ENCODE assay signal across 11 cellular contexts in the genomic region with DNA sequence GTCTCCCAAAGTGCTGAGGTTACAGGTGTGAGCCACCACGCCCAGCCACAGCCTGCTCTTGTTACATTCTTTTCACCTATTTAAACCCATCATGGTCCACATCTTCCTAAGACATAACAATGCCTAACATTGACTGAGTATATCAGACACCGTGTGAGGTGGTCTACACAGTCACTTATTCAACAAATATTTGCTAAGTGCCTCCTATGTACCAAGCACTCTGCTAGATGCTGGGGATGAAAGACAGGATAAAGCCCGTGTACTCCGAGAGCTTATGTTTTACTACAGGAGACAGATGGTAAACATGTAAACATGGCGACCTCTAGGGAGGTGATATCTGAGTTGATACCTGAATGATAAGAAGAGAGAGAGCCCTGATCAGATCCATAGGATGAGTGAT. TPM values are rescaled to one million over a fixed set of nuclear protein-coding genes. Genes with fewer than 3 reads are reported as not detected.
DNase-seq lines count a peak whose midpoint lies in the region; ATAC-seq, FAIRE-seq and TF ChIP-seq lines count a peak whose summit lies in the region.
"Had no signal": no experiment of that assay in that cellular context is flagged by ENCODE, and none has a peak within 500 bp of the region (broad histone marks: within the 10 kb centered on the region; RNA-seq: fewer than 3 reads in every experiment).

No MANE protein-coding gene starts in this region.

- no peak for FAIRE-seq in kidney (lab: Jason Lieb, UNC)
- FAIRE-seq: GM12878, RCC 7860 had no signal

- WGBS in transverse colon (ENCODE audit: low coverage in 1 of 2), 2 donors, result 74 to 86% methylated on average over 4 to 5 of the region's 5 CpGs

- ATAC-seq in activated B cell treated with CpG ODN at 0.5 μM for 24 hours (ENCODE audit: low read depth) (no peak), HG03571 (IDR thresholded peaks at IDR 0.05; ENCODE audit: unreplicated experiment) (no peak)
- ATAC-seq: GM12878 had no signal

- no peaks in the 10 kb centered on the region for H3K27me3 Mint-ChIP-seq in activated naive CD8-positive, alpha-beta T cell
- no peaks in the 10 kb centered on the region for H3K27me3 Mint-ChIP-seq in activated naive CD8-positive, alpha-beta T cell treated with anti-CD3 and anti-CD28 coated beads for 36 hours
- H3K27me3 Mint-ChIP-seq in activated B cell treated with CpG ODN at 0.5 μM for 24 hours, result no peaks in the 10 kb centered on the region

- no peak for TF ChIP-seq EP300 in transverse colon (IDR thresholded peaks at IDR 0.05; ENCODE audit: low read depth)

- H3K4me1 Mint-ChIP-seq in activated naive CD8-positive, alpha-beta T cell (ENCODE audit: low read depth), result peaks cover 80% of the 10 kb centered on the region
- H3K4me1 Mint-ChIP-seq in activated naive CD8-positive, alpha-beta T cell treated with anti-CD3 and anti-CD28 coated beads for 36 hours, result peaks cover 84% of the 10 kb centered on the region
- peaks cover 66% of the 10 kb centered on the region for H3K4me1 Mint-ChIP-seq in activated B cell treated with CpG ODN at 0.5 μM for 24 hours

- peak overlapping the region; percentile 81 for H3K27ac Mint-ChIP-seq in activated naive CD8-positive, alpha-beta T cell
- H3K27ac Mint-ChIP-seq in activated naive CD8-positive, alpha-beta T cell treated with anti-CD3 and anti-CD28 coated beads for 36 hours, result no peak overlapping the region
- peak overlapping the region; percentile 13 for H3K27ac Mint-ChIP-seq in activated B cell treated with CpG ODN at 0.5 μM for 24 hours

- in situ Hi-C loops in transverse colon (cut with MboI; ENCODE audit: low pct_ligation_motif_present in 1 of 4, low pct_unique_long_range_greater_than_20kb in 1 of 4, low sequenced_read_pairs in 3 of 4), result no loop called here

- TF ChIP-seq POLR2A in transverse colon (IDR thresholded peaks at IDR 0.05), result no peak

- H3K4me3 ChIP-seq in kidney (ENCODE audit: low read length in 2 of 2) (no peak overlapping the region), transverse colon (no peak overlapping the region), WERI-Rb-1 (ENCODE audit: low read depth, low read length) (no peak overlapping the region)
- H3K4me3 ChIP-seq: GM12878 had no signal

- intact Hi-C loops in activated B cell treated with CpG ODN at 0.5 μM for 24 hours (cut with micrococcal nuclease), result no loop called here
- intact Hi-C loops in kidney (cut with DNase I), result no loop called here
- intact Hi-C loops in transverse colon (cut with DNase I; ENCODE audit: low total_unique reads), result no loop called here

- H3K4me1 ChIP-seq in kidney (ENCODE audit: control insufficient read depth in 1 of 2, insufficient read depth in 1 of 2, low read depth in 1 of 2, low read length in 2 of 2), result peaks cover 69 to 70% of the 10 kb centered on the region in 2 donors
- peaks cover 63 to 75% (median 68%) of the 10 kb centered on the region in 4 donors for H3K4me1 ChIP-seq in transverse colon

- no peaks in the 10 kb centered on the region for H3K27me3 ChIP-seq in transverse colon
- no peaks in the 10 kb centered on the region for H3K27me3 ChIP-seq in WERI-Rb-1 (ENCODE audit: insufficient read depth, low read depth, severe bottlenecking)

- peaks cover 32 to 34% of the 10 kb centered on the region in 2 donors for H3K36me3 ChIP-seq in kidney (ENCODE audit: control insufficient read depth in 1 of 2, insufficient read depth in 2 of 2, low read length in 2 of 2)
- peaks cover 0 to 8% (median 3%) of the 10 kb centered on the region in 4 donors for H3K36me3 ChIP-seq in transverse colon
- peaks cover 95% of the 10 kb centered on the region for H3K36me3 ChIP-seq in WERI-Rb-1

- CTCF ChIA-PET in activated B cell treated with CpG ODN at 0.5 μM for 24 hours (lab: Charles Lee), result no interaction called here

- H3K9me3 Mint-ChIP-seq in activated naive CD8-positive, alpha-beta T cell (ENCODE audit: low read depth), result no peaks in the 10 kb centered on the region
- H3K9me3 Mint-ChIP-seq in activated naive CD8-positive, alpha-beta T cell treated with anti-CD3 and anti-CD28 coated beads for 36 hours, result no peaks in the 10 kb centered on the region
- no peaks in the 10 kb centered on the region for H3K9me3 Mint-ChIP-seq in activated B cell treated with CpG ODN at 0.5 μM for 24 hours

- no peak for DNase-seq in activated naive CD8-positive, alpha-beta T cell treated with anti-CD3 and anti-CD28 coated beads for 36 hours
- DNase-seq in activated B cell treated with CpG ODN at 0.5 μM for 24 hours (no peak), kidney (no peak), transverse colon (no peak), NOMO-1 treated with DMSO at 0.1 percent for 48 hours (lab: John Stamatoyannopoulos, UW; ENCODE audit: unreplicated experiment) (no peak), WERI-Rb-1 (no peak)
- DNase-seq: NCI-H1417 treated with DMSO at 0.1 percent for 48 hours had no signal

- peak overlapping the region; percentile 11 for H3K4me3 Mint-ChIP-seq in activated naive CD8-positive, alpha-beta T cell
- no peak overlapping the region for H3K4me3 Mint-ChIP-seq in activated naive CD8-positive, alpha-beta T cell treated with anti-CD3 and anti-CD28 coated beads for 36 hours
- no peak overlapping the region for H3K4me3 Mint-ChIP-seq in activated B cell treated with CpG ODN at 0.5 μM for 24 hours

- POLR2A ChIA-PET in activated B cell treated with CpG ODN at 0.5 μM for 24 hours (lab: Charles Lee), result no interaction called here

- TF ChIP-seq CTCF in activated B cell treated with CpG ODN at 0.5 μM for 24 hours (IDR thresholded peaks at IDR 0.05), result no peak
- TF ChIP-seq CTCF in kidney (IDR thresholded peaks at IDR 0.05; ENCODE audit: borderline replicate concordance, extremely low read depth, insufficient read depth), result no peak
- no peak for TF ChIP-seq CTCF in transverse colon (IDR thresholded peaks at IDR 0.05)
- TF ChIP-seq CTCF in WERI-Rb-1 (IDR thresholded peaks at IDR 0.05; ENCODE audit: low read depth, low read length), result no peak

- H3K27ac ChIP-seq in kidney (ENCODE audit: low read depth in 2 of 2, low read length in 2 of 2) (peak overlapping the region; percentile 91 to 97), transverse colon (peak overlapping the region; percentile 83 to 98 (median 86)), WERI-Rb-1 (no peak overlapping the region)

- no peak overlapping the region for H3K9ac ChIP-seq in kidney (ENCODE audit: low read length in 2 of 2)

- H3K9me3 ChIP-seq in kidney (ENCODE audit: control insufficient read depth in 1 of 2, low read length in 2 of 2) (no peaks in the 10 kb centered on the region), transverse colon (no peaks in the 10 kb centered on the region), WERI-Rb-1 (ENCODE audit: severe bottlenecking) (no peaks in the 10 kb centered on the region)

- H3K36me3 Mint-ChIP-seq in activated naive CD8-positive, alpha-beta T cell, result peaks cover 37% of the 10 kb centered on the region
- peaks cover 84% of the 10 kb centered on the region for H3K36me3 Mint-ChIP-seq in activated naive CD8-positive, alpha-beta T cell treated with anti-CD3 and anti-CD28 coated beads for 36 hours
- H3K36me3 Mint-ChIP-seq in activated B cell treated with CpG ODN at 0.5 μM for 24 hours (ENCODE audit: low read depth), result peaks cover 77% of the 10 kb centered on the region

RNA-seq across cellular contexts. Expression of a gene that starts 12.7 kb away (rescaled TPM):
- total RNA-seq in activated naive CD8-positive, alpha-beta T cell treated with anti-CD3 and anti-CD28 coated beads for 36 hours, result 100 to 1,000 TPM; 196 to 206 TPM
- total RNA-seq in activated B cell treated with CpG ODN at 0.5 μM for 24 hours (53.4 and 60.4 TPM in 2 replicates), kidney (139 TPM), transverse colon (100 to 1,000 TPM in 3 of 4 donors, 10 to 100 TPM in 1; 98.6 to 151 (median 107) TPM)
- 132 TPM for polyA plus RNA-seq in kidney (ENCODE audit: insufficient read depth, low read depth, low replicate concordance)

RNA-seq across cellular contexts. Expression of a gene that starts 29.2 kb away (rescaled TPM):
- 100 to 1,000 TPM; 111 TPM for total RNA-seq in activated naive CD8-positive, alpha-beta T cell treated with anti-CD3 and anti-CD28 coated beads for 36 hours
- total RNA-seq in activated B cell treated with CpG ODN at 0.5 μM for 24 hours (2.2 and 2.8 TPM in 2 replicates), kidney (1.4 TPM), transverse colon (10 to 100 TPM in 2 of 4 donors, 1 to 10 TPM in 2; 3.2 to 15.7 (median 7.8) TPM)
- polyA plus RNA-seq in kidney (ENCODE audit: insufficient read depth, low read depth, low replicate concordance), result 0.47 TPM

Comparison
In these comparisons a context has a peak if more than half of its experiments do, and no peak if none do; other contexts are left out.
1. RNA of a gene that starts 29.2 kb away (total RNA-seq): 111 TPM in activated naive CD8-positive, alpha-beta T cell treated with anti-CD3 and anti-CD28 coated beads for 36 hours; 3.2 to 15.7 TPM in transverse colon, 2.2 to 2.8 TPM in activated B cell treated with CpG ODN at 0.5 μM for 24 hours and 1.4 TPM in kidney (single experiment); every median in the first group is over 4 times any median in the second.